In the genomic region with DNA sequence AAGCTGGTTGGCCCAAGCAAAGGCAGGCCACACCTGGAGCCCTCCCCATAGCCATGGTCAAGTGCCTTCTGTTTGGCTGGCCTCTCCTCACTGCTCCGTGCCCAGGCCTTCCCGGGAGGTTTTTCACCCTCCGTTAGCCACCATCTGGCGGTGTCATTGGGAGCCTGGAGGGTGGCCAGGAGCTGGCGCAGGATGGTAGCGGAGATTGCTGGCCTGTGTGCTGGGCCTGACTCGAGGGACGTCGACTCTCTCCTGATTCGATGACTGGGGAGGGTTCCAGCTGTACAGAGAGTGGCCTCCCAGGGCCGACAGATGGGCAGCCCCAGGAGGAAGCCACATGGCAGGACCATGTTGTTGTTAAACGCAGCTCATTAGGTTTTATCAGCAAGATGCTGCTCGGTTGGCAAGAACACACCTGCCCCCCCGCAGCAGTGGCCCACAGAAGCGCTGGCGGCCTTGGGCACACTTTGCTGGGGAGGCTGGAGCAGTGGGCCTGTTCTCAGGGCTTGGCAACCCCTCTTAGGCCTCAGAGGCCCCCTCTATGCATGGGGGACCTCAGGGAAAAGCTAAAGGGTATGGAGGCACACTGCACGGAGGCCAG, we compare ENCODE assay signal across 15 cellular contexts.
A peak's percentile ranks its signal among the peaks of the same experiment; 100 is the strongest.
DNase-seq lines count a peak whose midpoint lies in the region; ATAC-seq and TF ChIP-seq lines count a peak whose summit lies in the region.
"Had no signal": no experiment of that assay in that cellular context is flagged by ENCODE, and none has a peak within 500 bp of the region (broad histone marks: within the 10 kb centered on the region; RNA-seq: fewer than 3 reads in every experiment).

No MANE protein-coding gene starts in this region.

- H3K27ac ChIP-seq in right atrium auricular region (no peak overlapping the region), neural progenitor cell (no peak overlapping the region)
- H3K27ac ChIP-seq: A549 had no signal

- no peak overlapping the region for H3K4me2 ChIP-seq in neural progenitor cell
- H3K4me2 ChIP-seq: A549 had no signal

- peaks cover 3% of the 10 kb centered on the region for H3K27me3 Mint-ChIP-seq in neural progenitor cell (ENCODE audit: insufficient read depth, low read depth)

- H3K27ac Mint-ChIP-seq in neural progenitor cell: no peak overlapping the region
- H3K27ac Mint-ChIP-seq: activated naive CD4-positive, alpha-beta T cell treated with anti-CD3 and anti-CD28 coated beads for 36 hours had no signal

- H3K4me1 ChIP-seq in right atrium auricular region: no peaks in the 10 kb centered on the region
- H3K4me1 ChIP-seq in neural progenitor cell: no peaks in the 10 kb centered on the region
- H3K4me1 ChIP-seq: A549 had no signal

- no peaks in the 10 kb centered on the region for H3K36me3 Mint-ChIP-seq in neural progenitor cell

- no peaks in the 10 kb centered on the region for H3K9me3 Mint-ChIP-seq in neural progenitor cell
- H3K9me3 Mint-ChIP-seq: activated naive CD4-positive, alpha-beta T cell treated with anti-CD3 and anti-CD28 coated beads for 36 hours had no signal

- H3K79me2 ChIP-seq in neural progenitor cell (ENCODE audit: low read depth): no peaks in the 10 kb centered on the region

- DNase-seq in Right ventricle myocardium superior: peak; percentile 67
- no peak for DNase-seq in right atrium auricular region (ENCODE audit: low spot score)
- peak; percentile 4 for DNase-seq in NCI-H774 (lab: John Stamatoyannopoulos, UW)
- peak; percentile 68 for DNase-seq in left ventricle myocardium superior
- no peak for DNase-seq in central memory CD4-positive, alpha-beta T cell
- no peak for DNase-seq in HuH-7.5 (ENCODE audit: low spot score)
- DNase-seq in neural progenitor cell (ENCODE audit: low spot score): no peak
- DNase-seq: activated naive CD4-positive, alpha-beta T cell treated with anti-CD3 and anti-CD28 coated beads for 36 hours; DND-41; mammary epithelial cell; occipital lobe; stimulated activated CD4-positive, alpha-beta T cell treated with anti-CD3 and anti-CD28 coated beads, Interleukin-12 subunit alpha, Interleukin-12 subunit beta, amount 100 ng/mL, for 4 hours had no signal

- no peak for TF ChIP-seq CTCF in right atrium auricular region (IDR thresholded peaks at IDR 0.05)
- no peak for TF ChIP-seq CTCF in neural progenitor cell (IDR thresholded peaks at IDR 0.05)

- H3K36me3 ChIP-seq in right atrium auricular region (no peaks in the 10 kb centered on the region), neural progenitor cell (no peaks in the 10 kb centered on the region)

- H2AFZ ChIP-seq in neural progenitor cell (replicated peaks): no peak overlapping the region

- H3K27me3 ChIP-seq in right atrium auricular region: no peaks in the 10 kb centered on the region
- no peaks in the 10 kb centered on the region for H3K27me3 ChIP-seq in neural progenitor cell

- no peaks in the 10 kb centered on the region for H3K4me1 Mint-ChIP-seq in neural progenitor cell

- H4K20me1 ChIP-seq in neural progenitor cell (ENCODE audit: low read depth): no peaks in the 10 kb centered on the region

- ATAC-seq in Right ventricle myocardium superior (ENCODE audit: poor library complexity): peak; percentile 90
- peak; percentile 90 for ATAC-seq in left ventricle myocardium superior
- ATAC-seq in HG02610 (IDR thresholded peaks at IDR 0.05; ENCODE audit: unreplicated experiment): no peak
- ATAC-seq: A549, GM12878 had no signal

- no peaks in the 10 kb centered on the region for H3K9me3 ChIP-seq in right atrium auricular region
- H3K9me3 ChIP-seq in neural progenitor cell (ENCODE audit: low read depth): no peaks in the 10 kb centered on the region
- H3K9me3 ChIP-seq: A549 had no signal

- H3K4me3 ChIP-seq in right atrium auricular region (no peak overlapping the region), neural progenitor cell (no peak overlapping the region)
- H3K4me3 ChIP-seq: A549, GM12878 had no signal

- intact Hi-C loops in Right ventricle myocardium superior (cut with DNase I) (no loop called here), left ventricle myocardium superior (cut with micrococcal nuclease) (no loop called here)

- H3K9ac ChIP-seq in neural progenitor cell: no peak overlapping the region

- no peaks in the 10 kb centered on the region for H3F3A ChIP-seq in neural progenitor cell (ENCODE audit: low read depth)

- no peak overlapping the region for H3K4me3 Mint-ChIP-seq in neural progenitor cell
- H3K4me3 Mint-ChIP-seq: activated naive CD4-positive, alpha-beta T cell treated with anti-CD3 and anti-CD28 coated beads for 36 hours had no signal

Comparison
In these comparisons a context has a peak if more than half of its experiments do, and no peak if none do; other contexts are left out.
1. DNase-seq: peak in Right ventricle myocardium superior (single experiment), NCI-H774 (single experiment) and left ventricle myocardium superior (single experiment); none in right atrium auricular region (single experiment), central memory CD4-positive, alpha-beta T cell (single experiment), HuH-7.5 (single experiment) and neural progenitor cell (single experiment).